In genomic region chr9:91328186-91328585, GRCh38 we compare ENCODE assay signal across 30 cellular contexts.
"Had no signal": no experiment of that assay in that cellular context is flagged by ENCODE, and none has a peak within 500 bp of the region (broad histone marks: within the 10 kb centered on the region; RNA-seq: fewer than 3 reads in every experiment).

No MANE protein-coding gene starts in this region.

- H3K36me3 ChIP-seq: ovary, prostate gland had no signal

- H3K4me3 ChIP-seq: ascending aorta, cardiac muscle cell, coronary artery, dorsolateral prefrontal cortex, heart right ventricle, left lung, lower lobe of right lung, ovary, prostate gland, sigmoid colon, smooth muscle cell, transverse colon had no signal

- H3K4me1 ChIP-seq: ascending aorta, prostate gland had no signal

- H3K9me3 ChIP-seq: ascending aorta, lower lobe of right lung, prostate gland, SK-N-SH, transverse colon had no signal

- DNase-seq: activated CD4-positive, alpha-beta T cell treated with anti-CD3 and anti-CD28 coated beads for 4 hours; activated CD4-positive, alpha-beta T cell treated with anti-CD3 and anti-CD28 coated beads, Interleukin-2, amount 50 U/mL, for 4 hours; activated naive CD4-positive, alpha-beta T cell; activated T-cell treated with anti-CD3 and anti-CD28 coated beads for 4 hours; activated T-cell treated with anti-CD3 and anti-CD28 coated beads, Interleukin-2, amount 50 U/mL, for 72 hours; cerebellar nuclear complex; dorsolateral prefrontal cortex; effector memory CD8-positive, alpha-beta T cell; foreskin melanocyte; heart right ventricle; left lung; lower lobe of right lung; mesenchymal stem cell; natural killer cell; ovary; retina; sigmoid colon; SK-N-SH; stimulated activated CD4-positive, alpha-beta T cell treated with anti-CD3 and anti-CD28 coated beads, Interleukin-1b, Interleukin-23, amount 100 ng/mL, for 48 hours; stimulated activated CD4-positive, alpha-beta T cell treated with anti-CD3 and anti-CD28 coated beads, Interleukin-4, amount 100 ng/mL, for 4 hours; stimulated activated CD8-positive, alpha-beta memory T cell treated with anti-CD3 and anti-CD28 coated beads, Interleukin-4, amount 100 ng/mL, for 48 hours; stimulated activated naive B cell treated with anti-CD40 and anti-IgM and Interleukin-4, amounts not matched to agents 10 μg/mL and 1 μg/mL and 100 μg/mL, for 72 hours; T-helper 17 cell; transverse colon had no signal

- H3K27ac ChIP-seq: cardiac muscle cell, coronary artery, dorsolateral prefrontal cortex, heart right ventricle, left lung, lower lobe of right lung, ovary, prostate gland, sigmoid colon, transverse colon had no signal

- H3K27me3 ChIP-seq: ascending aorta, cardiac muscle cell, dorsolateral prefrontal cortex, heart right ventricle, left lung, ovary, sigmoid colon, transverse colon had no signal

- ATAC-seq: activated naive CD4-positive, alpha-beta T cell treated with anti-CD3 and anti-CD28 coated beads, Interleukin-2, amount 50 U/mL, for 72 hours; effector memory CD8-positive, alpha-beta T cell; left lung; lower lobe of right lung; natural killer cell; stimulated activated naive B cell treated with anti-CD40 and anti-IgM and Interleukin-4, amounts not matched to agents 10 μg/mL and 1 μg/mL and 100 μg/mL, for 72 hours; T-helper 17 cell had no signal

- H3K9ac ChIP-seq: SK-N-SH had no signal

- H3K4me2 ChIP-seq: SK-N-SH, smooth muscle cell had no signal
